Comparison of ENCODE assay signal across 1 cellular context in genomic region chr4:39406763-39407583, GRCh38.
TF ChIP-seq lines count a peak whose summit lies in the region.

TSS of gene KLB (plus strand) at chr4:39406930. CDS start at chr4:39406950, 20 bp downstream.

TF ChIP-seq in HepG2, 621 proteins besides CTCF, POLR2A, EP300 and RAD21 (continued from another document and continues in another):
- TF ChIP-seq ZNF318 (CRISPR knock-in tag; IDR thresholded peaks at IDR 0.05) (no peak), KDM1A (CRISPR knock-in tag; IDR thresholded peaks at IDR 0.05) (no peak), PCBP1 (IDR thresholded peaks at IDR 0.05; ENCODE audit: borderline replicate concordance, low read depth, low read length) (no peak), MED13 (CRISPR knock-in tag; IDR thresholded peaks at IDR 0.05) (no peak), ZNF337 (CRISPR knock-in tag; IDR thresholded peaks at IDR 0.05; ENCODE audit: borderline replicate concordance, low read depth) (no peak), STAG1 (CRISPR knock-in tag; IDR thresholded peaks at IDR 0.05) (no peak; the same call in 1 of the 2 replicates), KLF13 (CRISPR knock-in tag; IDR thresholded peaks at IDR 0.05) (no peak), PHF21A (CRISPR knock-in tag; IDR thresholded peaks at IDR 0.05) (peak; percentile 79; the same call in 1 of the 2 replicates), BHLHE40 (IDR thresholded peaks at IDR 0.05; ENCODE audit: low read length) (no peak), ZNF224 (CRISPR knock-in tag; IDR thresholded peaks at IDR 0.05) (no peak), NPAS2 (CRISPR knock-in tag; IDR thresholded peaks at IDR 0.05; ENCODE audit: borderline replicate concordance) (no peak), NCOR1 (IDR thresholded peaks at IDR 0.05; ENCODE audit: borderline replicate concordance, low read length) (peak; percentile 52; the same call in 1 of the 2 replicates), NR2F2 (IDR thresholded peaks at IDR 0.05; ENCODE audit: borderline replicate concordance, low read depth) (no peak), E2F2 (CRISPR knock-in tag; IDR thresholded peaks at IDR 0.05; ENCODE audit: borderline replicate concordance) (no peak), MTF1 (CRISPR knock-in tag; IDR thresholded peaks at IDR 0.05) (no peak), ZNF329 (CRISPR knock-in tag; IDR thresholded peaks at IDR 0.05; ENCODE audit: low read depth) (no peak), RAD51 (IDR thresholded peaks at IDR 0.05; ENCODE audit: borderline replicate concordance) (no peak), ZNF605 (CRISPR knock-in tag; IDR thresholded peaks at IDR 0.05) (no peak), FOXK2 (IDR thresholded peaks at IDR 0.05) (no peak; the same call in 1 of the 2 replicates), SAFB2 (CRISPR knock-in tag; IDR thresholded peaks at IDR 0.05; ENCODE audit: borderline replicate concordance, low read depth) (no peak), ARHGAP35 (CRISPR knock-in tag; IDR thresholded peaks at IDR 0.05; ENCODE audit: borderline replicate concordance) (no peak), CENPT (CRISPR knock-in tag; IDR thresholded peaks at IDR 0.05; ENCODE audit: low read depth) (no peak), HES4 (CRISPR knock-in tag; IDR thresholded peaks at IDR 0.05; ENCODE audit: borderline replicate concordance) (no peak), ISX (CRISPR knock-in tag; conservative IDR thresholded peaks at IDR 0.05) (no peak), ZNF17 (CRISPR knock-in tag; IDR thresholded peaks at IDR 0.05) (no peak), PCBP2 (optimal IDR thresholded peaks at IDR 0.05; ENCODE audit: low read depth, low read length, poor library complexity, severe bottlenecking) (no peak), ELF4 (CRISPR knock-in tag; IDR thresholded peaks at IDR 0.05; ENCODE audit: borderline replicate concordance) (no peak), AGO2 (optimal IDR thresholded peaks at IDR 0.05; ENCODE audit: low read depth, low read length) (no peak), SNAPC4 (CRISPR knock-in tag; IDR thresholded peaks at IDR 0.05) (0 out of 2 replicates have a peak, but pooled peaks have one; percentile 42), ZNF614 (CRISPR knock-in tag; IDR thresholded peaks at IDR 0.05; ENCODE audit: borderline replicate concordance) (peak; percentile 65; the same call in 1 of the 2 replicates), REPIN1 (CRISPR knock-in tag; IDR thresholded peaks at IDR 0.05; ENCODE audit: borderline replicate concordance, low read depth) (peak; percentile 97), ZMYM4 (CRISPR knock-in tag; IDR thresholded peaks at IDR 0.05) (peak; percentile 87), HNRNPH1 (optimal IDR thresholded peaks at IDR 0.05; ENCODE audit: low read depth, low read length) (no peak), RFX5 (IDR thresholded peaks at IDR 0.05; ENCODE audit: low read depth, low read length) (no peak), HDAC1 (CRISPR knock-in tag; IDR thresholded peaks at IDR 0.05) (peak; percentile 69), NKX3-1 (CRISPR knock-in tag; IDR thresholded peaks at IDR 0.05) (0 out of 2 replicates have a peak, but pooled peaks have one; percentile 77), TEAD3 (CRISPR knock-in tag; optimal IDR thresholded peaks at IDR 0.05; ENCODE audit: borderline replicate concordance) (peak; percentile 72), ZNF335 (CRISPR knock-in tag; IDR thresholded peaks at IDR 0.05) (no peak), STAT5B (CRISPR knock-in tag; IDR thresholded peaks at IDR 0.05) (no peak), CCDC6 (CRISPR knock-in tag; IDR thresholded peaks at IDR 0.05) (no peak), ZNF530 (CRISPR knock-in tag; IDR thresholded peaks at IDR 0.05; ENCODE audit: low read depth) (no peak), ZNF282 (IDR thresholded peaks at IDR 0.05; ENCODE audit: partially characterized antibody) (no peak), TP53 (CRISPR knock-in tag; conservative IDR thresholded peaks at IDR 0.05) (no peak), FOSL1 (CRISPR knock-in tag; IDR thresholded peaks at IDR 0.05; ENCODE audit: borderline replicate concordance) (no peak), DNMT3B (CRISPR knock-in tag; conservative IDR thresholded peaks at IDR 0.05) (no peak; the same call in 1 of the 2 replicates)
- TF ChIP-seq, protein P1, sequence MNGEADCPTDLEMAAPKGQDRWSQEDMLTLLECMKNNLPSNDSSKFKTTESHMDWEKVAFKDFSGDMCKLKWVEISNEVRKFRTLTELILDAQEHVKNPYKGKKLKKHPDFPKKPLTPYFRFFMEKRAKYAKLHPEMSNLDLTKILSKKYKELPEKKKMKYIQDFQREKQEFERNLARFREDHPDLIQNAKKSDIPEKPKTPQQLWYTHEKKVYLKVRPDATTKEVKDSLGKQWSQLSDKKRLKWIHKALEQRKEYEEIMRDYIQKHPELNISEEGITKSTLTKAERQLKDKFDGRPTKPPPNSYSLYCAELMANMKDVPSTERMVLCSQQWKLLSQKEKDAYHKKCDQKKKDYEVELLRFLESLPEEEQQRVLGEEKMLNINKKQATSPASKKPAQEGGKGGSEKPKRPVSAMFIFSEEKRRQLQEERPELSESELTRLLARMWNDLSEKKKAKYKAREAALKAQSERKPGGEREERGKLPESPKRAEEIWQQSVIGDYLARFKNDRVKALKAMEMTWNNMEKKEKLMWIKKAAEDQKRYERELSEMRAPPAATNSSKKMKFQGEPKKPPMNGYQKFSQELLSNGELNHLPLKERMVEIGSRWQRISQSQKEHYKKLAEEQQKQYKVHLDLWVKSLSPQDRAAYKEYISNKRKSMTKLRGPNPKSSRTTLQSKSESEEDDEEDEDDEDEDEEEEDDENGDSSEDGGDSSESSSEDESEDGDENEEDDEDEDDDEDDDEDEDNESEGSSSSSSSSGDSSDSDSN (CRISPR knock-in tag; IDR thresholded peaks at IDR 0.05), result peak; percentile 27; the same call in 1 of the 2 replicates
- TF ChIP-seq, protein P2, sequence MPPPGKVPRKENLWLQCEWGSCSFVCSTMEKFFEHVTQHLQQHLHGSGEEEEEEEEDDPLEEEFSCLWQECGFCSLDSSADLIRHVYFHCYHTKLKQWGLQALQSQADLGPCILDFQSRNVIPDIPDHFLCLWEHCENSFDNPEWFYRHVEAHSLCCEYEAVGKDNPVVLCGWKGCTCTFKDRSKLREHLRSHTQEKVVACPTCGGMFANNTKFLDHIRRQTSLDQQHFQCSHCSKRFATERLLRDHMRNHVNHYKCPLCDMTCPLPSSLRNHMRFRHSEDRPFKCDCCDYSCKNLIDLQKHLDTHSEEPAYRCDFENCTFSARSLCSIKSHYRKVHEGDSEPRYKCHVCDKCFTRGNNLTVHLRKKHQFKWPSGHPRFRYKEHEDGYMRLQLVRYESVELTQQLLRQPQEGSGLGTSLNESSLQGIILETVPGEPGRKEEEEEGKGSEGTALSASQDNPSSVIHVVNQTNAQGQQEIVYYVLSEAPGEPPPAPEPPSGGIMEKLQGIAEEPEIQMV (CRISPR knock-in tag; IDR thresholded peaks at IDR 0.05; ENCODE audit: low read depth), result no peak
- TF ChIP-seq, protein P3, sequence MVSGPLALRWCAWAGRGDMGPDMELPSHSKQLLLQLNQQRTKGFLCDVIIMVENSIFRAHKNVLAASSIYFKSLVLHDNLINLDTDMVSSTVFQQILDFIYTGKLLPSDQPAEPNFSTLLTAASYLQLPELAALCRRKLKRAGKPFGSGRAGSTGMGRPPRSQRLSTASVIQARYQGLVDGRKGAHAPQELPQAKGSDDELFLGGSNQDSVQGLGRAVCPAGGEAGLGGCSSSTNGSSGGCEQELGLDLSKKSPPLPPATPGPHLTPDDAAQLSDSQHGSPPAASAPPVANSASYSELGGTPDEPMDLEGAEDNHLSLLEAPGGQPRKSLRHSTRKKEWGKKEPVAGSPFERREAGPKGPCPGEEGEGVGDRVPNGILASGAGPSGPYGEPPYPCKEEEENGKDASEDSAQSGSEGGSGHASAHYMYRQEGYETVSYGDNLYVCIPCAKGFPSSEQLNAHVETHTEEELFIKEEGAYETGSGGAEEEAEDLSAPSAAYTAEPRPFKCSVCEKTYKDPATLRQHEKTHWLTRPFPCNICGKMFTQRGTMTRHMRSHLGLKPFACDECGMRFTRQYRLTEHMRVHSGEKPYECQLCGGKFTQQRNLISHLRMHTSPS (CRISPR knock-in tag; IDR thresholded peaks at IDR 0.05; ENCODE audit: low read depth), result no peak
